In genomic region chrX:397575-397974, GRCh38 we compare ENCODE assay signal across 14 cellular contexts. TPM values are rescaled to one million over a fixed set of nuclear protein-coding genes. Genes with fewer than 3 reads are reported as not detected.
A peak's percentile ranks its signal among the peaks of the same experiment; 100 is the strongest.
DNase-seq lines count a peak whose midpoint lies in the region; ATAC-seq and TF ChIP-seq lines count a peak whose summit lies in the region.
"Had no signal": no experiment of that assay in that cellular context is flagged by ENCODE, and none has a peak within 500 bp of the region (broad histone marks: within the 10 kb centered on the region; RNA-seq: fewer than 3 reads in every experiment).

No MANE protein-coding gene starts in this region.

- peak overlapping the region; percentile 49; the same call in 1 of the 2 replicates for H3K27ac Mint-ChIP-seq in WTC11

- H3K4me3 ChIP-seq in neuronal stem cell (ENCODE audit: low read length in 2 of 2) (no peak overlapping the region), OCI-LY7 (ENCODE audit: low read depth, low read length, poor library complexity, severe bottlenecking) (no peak overlapping the region)
- H3K4me3 ChIP-seq: esophagus muscularis mucosa had no signal

- intact Hi-C loops in OCI-LY7 (cut with micrococcal nuclease; ENCODE audit: unreplicated experiment) = no loop called here

- no peak overlapping the region for H2BK5ac ChIP-seq in neuronal stem cell (ENCODE audit: low read length)

- H3K9me2 ChIP-seq in OCI-LY7 (ENCODE audit: insufficient read depth, low read length) = no peaks in the 10 kb centered on the region

- no peak overlapping the region for H2BK120ac ChIP-seq in neuronal stem cell (ENCODE audit: low read depth, low read length)

- H3K79me2 ChIP-seq in OCI-LY7 (ENCODE audit: insufficient read depth, low read depth, low read length) = no peaks in the 10 kb centered on the region

- H3K27ac ChIP-seq in neuronal stem cell (replicated peaks; ENCODE audit: low read length) (peak overlapping the region; percentile 96), OCI-LY7 (ENCODE audit: low read depth, low read length, poor library complexity, severe bottlenecking) (no peak overlapping the region)

- no peak overlapping the region for H4K8ac ChIP-seq in neuronal stem cell (ENCODE audit: low read depth, low read length)

- no peaks in the 10 kb centered on the region; the same call in 1 of the 2 replicates for H3K9me3 Mint-ChIP-seq in WTC11

- no peaks in the 10 kb centered on the region for H3K79me1 ChIP-seq in neuronal stem cell (ENCODE audit: low read depth, low read length)

- H3K36me3 ChIP-seq in neuronal stem cell (replicated peaks in 1 of 2; ENCODE audit: control insufficient read depth in 2 of 2, insufficient read depth in 2 of 2, low read length in 2 of 2) (no peaks in the 10 kb centered on the region), OCI-LY7 (ENCODE audit: insufficient read depth, low read length) (no peaks in the 10 kb centered on the region)
- H3K36me3 ChIP-seq: esophagus muscularis mucosa had no signal

- DNase-seq in EH (ENCODE audit: low read depth) (peak; percentile 98), WTC11 (ENCODE audit: low spot score) (no peak), foreskin melanocyte (peak; percentile 95), neuronal stem cell (ENCODE audit: low spot score) (peak; percentile 72), HPDE6-E6E7 (ENCODE audit: extremely low spot score) (no peak), OCI-LY7 (ENCODE audit: low spot score) (no peak), DMS114 treated with DMSO at 0.1 percent for 48 hours (lab: John Stamatoyannopoulos, UW; ENCODE audit: unreplicated experiment) (no peak)
- DNase-seq: amygdala; CD4-positive, CD25-positive, alpha-beta regulatory T cell; NCI-H1105; small intestine; T1000 had no signal

- no peaks in the 10 kb centered on the region for H4K20me1 ChIP-seq in OCI-LY7 (ENCODE audit: insufficient read depth, low read length)

- H3K14ac ChIP-seq in neuronal stem cell (ENCODE audit: low read length) = no peak overlapping the region

- H3K4me3 Mint-ChIP-seq in WTC11 = no peak overlapping the region
- H3K4me3 Mint-ChIP-seq: CD4-positive, CD25-positive, alpha-beta regulatory T cell had no signal

- no peak for TF ChIP-seq CTCF in WTC11 (IDR thresholded peaks at IDR 0.05)
- TF ChIP-seq CTCF in OCI-LY7 (conservative IDR thresholded peaks at IDR 0.05; ENCODE audit: low read length) = no peak

- H2AFZ ChIP-seq in neuronal stem cell (ENCODE audit: low read length) (peak overlapping the region; percentile 86), OCI-LY7 (ENCODE audit: low read length) (no peak overlapping the region)

- no peak overlapping the region for H2BK12ac ChIP-seq in neuronal stem cell (ENCODE audit: low read length)

- H3K4me2 ChIP-seq in neuronal stem cell (ENCODE audit: insufficient read depth, low read length, poor library complexity, severe bottlenecking) (peak overlapping the region; percentile 13), OCI-LY7 (ENCODE audit: low read length) (no peak overlapping the region)

- H3K9me3 ChIP-seq in neuronal stem cell (replicated peaks in 1 of 2; ENCODE audit: control insufficient read depth in 2 of 2, insufficient read depth in 1 of 2, low read depth in 1 of 2, low read length in 2 of 2) (no peaks in the 10 kb centered on the region), OCI-LY7 (ENCODE audit: low read length) (no peaks in the 10 kb centered on the region)
- H3K9me3 ChIP-seq: esophagus muscularis mucosa had no signal

- H3K4me1 ChIP-seq in neuronal stem cell (ENCODE audit: control insufficient read depth in 2 of 2, insufficient read depth in 1 of 2, low read depth in 1 of 2, low read length in 2 of 2) (peaks cover 0 to 5% of the 10 kb centered on the region in 2 donors), OCI-LY7 (ENCODE audit: insufficient read depth, low read length, poor library complexity, severe bottlenecking) (no peaks in the 10 kb centered on the region)

- H3K18ac ChIP-seq in neuronal stem cell (ENCODE audit: low read length) = peak overlapping the region; percentile 92

- H4K91ac ChIP-seq in neuronal stem cell (ENCODE audit: low read depth, low read length, poor library complexity) = no peak overlapping the region

- H3K4me1 Mint-ChIP-seq in WTC11 = peaks cover 3% of the 10 kb centered on the region; the same call in 1 of the 2 replicates
- H3K4me1 Mint-ChIP-seq: CD4-positive, CD25-positive, alpha-beta regulatory T cell had no signal

- H3K27me3 ChIP-seq in neuronal stem cell (ENCODE audit: control insufficient read depth in 3 of 3, insufficient read depth in 3 of 3, low read depth in 1 of 3, low read length in 3 of 3) = no peaks in the 10 kb centered on the region
- H3K27me3 ChIP-seq: esophagus muscularis mucosa had no signal

- H3K4ac ChIP-seq in neuronal stem cell (ENCODE audit: low read length) = no peak overlapping the region

- CTCF ChIA-PET in WTC11 (lab: Charles Lee) = no interaction called here
- CTCF ChIA-PET in OCI-LY7 (lab: Charles Lee; ENCODE audit: unreplicated experiment) = no interaction called here

- H2BK15ac ChIP-seq in neuronal stem cell (ENCODE audit: low read length) = no peak overlapping the region

- no TSS peak for BruUV-seq in OCI-LY7 (replicated peaks; lab: Mats Ljungman, UMichigan)

- H3K27me3 Mint-ChIP-seq in WTC11 (ENCODE audit: low read depth) = no peaks in the 10 kb centered on the region
- H3K27me3 Mint-ChIP-seq: CD4-positive, CD25-positive, alpha-beta regulatory T cell had no signal

- H3K36me3 Mint-ChIP-seq in WTC11 = no peaks in the 10 kb centered on the region
- H3K36me3 Mint-ChIP-seq: CD4-positive, CD25-positive, alpha-beta regulatory T cell had no signal

- ATAC-seq in WTC11 (peak; percentile 81), GM19395 (IDR thresholded peaks at IDR 0.05; ENCODE audit: unreplicated experiment) (no peak)

- H2AK5ac ChIP-seq in neuronal stem cell (ENCODE audit: low read depth, low read length) = no peak overlapping the region

- POLR2A ChIA-PET in WTC11 (lab: Charles Lee) = no interaction called here
- POLR2A ChIA-PET in OCI-LY7 (lab: Charles Lee) = no interaction called here

- no peak overlapping the region for H3K9ac ChIP-seq in neuronal stem cell (ENCODE audit: low read depth, low read length, poor library complexity)

- WGBS in neuronal stem cell (ENCODE audit: extremely low coverage in 2 of 2, insufficient read length in 2 of 2, insufficient replicate concordance in 1 of 2), 2 donors = no CpG with 5 or more reads among the region's 20 CpGs

- no peak overlapping the region for H3K23ac ChIP-seq in neuronal stem cell (ENCODE audit: low read depth, low read length, poor library complexity)

TF ChIP-seq in WTC11, 78 proteins besides CTCF, POLR2A, EP300 and RAD21 (continues in another document):
- TF ChIP-seq NR1H2 (CRISPR knock-in tag; IDR thresholded peaks at IDR 0.05) (no peak), E2F5 (CRISPR knock-in tag; IDR thresholded peaks at IDR 0.05) (no peak), PREB (CRISPR knock-in tag; IDR thresholded peaks at IDR 0.05; ENCODE audit: borderline replicate concordance) (no peak), KAT7 (CRISPR knock-in tag; IDR thresholded peaks at IDR 0.05; ENCODE audit: borderline replicate concordance) (no peak), ATF6 (CRISPR knock-in tag; IDR thresholded peaks at IDR 0.05) (no peak), CBFB (CRISPR knock-in tag; IDR thresholded peaks at IDR 0.05; ENCODE audit: low read depth) (no peak), NFYB (CRISPR knock-in tag; conservative IDR thresholded peaks at IDR 0.05; ENCODE audit: low read depth) (no peak)
- TF ChIP-seq, protein P1, sequence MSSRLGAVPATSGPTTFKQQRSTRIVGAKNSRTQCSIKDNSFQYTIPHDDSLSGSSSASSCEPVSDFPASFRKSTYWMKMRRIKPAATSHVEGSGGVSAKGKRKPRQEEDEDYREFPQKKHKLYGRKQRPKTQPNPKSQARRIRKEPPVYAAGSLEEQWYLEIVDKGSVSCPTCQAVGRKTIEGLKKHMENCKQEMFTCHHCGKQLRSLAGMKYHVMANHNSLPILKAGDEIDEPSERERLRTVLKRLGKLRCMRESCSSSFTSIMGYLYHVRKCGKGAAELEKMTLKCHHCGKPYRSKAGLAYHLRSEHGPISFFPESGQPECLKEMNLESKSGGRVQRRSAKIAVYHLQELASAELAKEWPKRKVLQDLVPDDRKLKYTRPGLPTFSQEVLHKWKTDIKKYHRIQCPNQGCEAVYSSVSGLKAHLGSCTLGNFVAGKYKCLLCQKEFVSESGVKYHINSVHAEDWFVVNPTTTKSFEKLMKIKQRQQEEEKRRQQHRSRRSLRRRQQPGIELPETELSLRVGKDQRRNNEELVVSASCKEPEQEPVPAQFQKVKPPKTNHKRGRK (CRISPR knock-in tag; IDR thresholded peaks at IDR 0.05; ENCODE audit: borderline replicate concordance) = no peak

RNA-seq across cellular contexts. Expression of gene PPP2R3B, which starts 10.9 kb away (rescaled TPM):
- total RNA-seq in WTC11 (2021) = 103 to 130 TPM (median 107 TPM) in 3 replicates
- 57.0 TPM for polyA plus RNA-seq in neuronal stem cell (2013, experiment 1 of 2)
- polyA plus RNA-seq in neuronal stem cell (2013, experiment 2 of 2) = 53.8 TPM
- 311 and 342 TPM in 2 replicates for total RNA-seq in OCI-LY7 (2014; rRNA removed; shearing (Covaris generic))
- total RNA-seq in OCI-LY7 (2022) = 270 and 301 TPM in 2 replicates

Comparison
In these comparisons a context has a peak if more than half of its experiments do, and no peak if none do; other contexts are left out.
1. DNase-seq: peak in EH (single experiment), foreskin melanocyte (single experiment) and neuronal stem cell (single experiment); none in WTC11 (single experiment), HPDE6-E6E7 (single experiment), OCI-LY7 (single experiment) and DMS114 treated with DMSO at 0.1 percent for 48 hours (single experiment).